1 cellular context compared by ENCODE assay signal in the genomic region with DNA sequence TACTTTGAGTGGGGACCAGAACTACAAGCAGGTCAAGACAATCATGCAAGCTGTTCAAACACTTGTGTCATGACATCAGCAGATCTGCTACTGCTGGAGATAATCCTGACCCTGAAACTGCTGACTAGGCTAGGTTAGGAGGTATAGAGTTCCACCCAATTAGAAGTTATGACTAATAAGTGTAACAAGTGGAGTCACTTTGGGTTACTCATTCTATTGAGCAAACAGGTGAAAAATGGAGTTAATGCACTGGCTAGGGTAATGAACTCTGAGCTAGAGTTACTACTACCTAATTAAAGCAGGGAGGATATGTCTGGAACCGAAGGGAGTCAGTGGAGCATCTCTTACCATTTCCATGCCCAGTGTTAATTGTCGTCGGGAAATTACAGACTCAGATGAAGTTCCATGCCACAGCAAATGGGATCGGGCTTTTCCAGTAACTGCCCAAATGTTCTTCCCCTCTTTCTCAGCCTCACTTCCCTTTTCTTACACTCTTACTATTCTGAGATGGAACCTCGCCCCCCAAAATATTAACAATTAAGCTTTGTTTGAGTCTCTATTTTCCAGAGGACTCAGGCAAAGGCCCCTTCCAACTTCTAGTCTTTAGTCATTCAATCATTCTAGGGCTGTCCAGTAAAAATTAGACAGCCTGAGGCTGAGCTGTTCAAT.
A peak's percentile ranks its signal among the peaks of the same experiment; 100 is the strongest.
TF ChIP-seq lines count a peak whose summit lies in the region.

No MANE protein-coding gene starts in this region.

TF ChIP-seq in HepG2, 621 proteins besides CTCF, POLR2A, EP300 and RAD21 (continued from another document):
- TF ChIP-seq, protein P1, sequence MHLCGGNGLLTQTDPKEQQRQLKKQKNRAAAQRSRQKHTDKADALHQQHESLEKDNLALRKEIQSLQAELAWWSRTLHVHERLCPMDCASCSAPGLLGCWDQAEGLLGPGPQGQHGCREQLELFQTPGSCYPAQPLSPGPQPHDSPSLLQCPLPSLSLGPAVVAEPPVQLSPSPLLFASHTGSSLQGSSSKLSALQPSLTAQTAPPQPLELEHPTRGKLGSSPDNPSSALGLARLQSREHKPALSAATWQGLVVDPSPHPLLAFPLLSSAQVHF (CRISPR knock-in tag; IDR thresholded peaks at IDR 0.05), result no peak
- TF ChIP-seq TFAP4 (IDR thresholded peaks at IDR 0.05; ENCODE audit: borderline replicate concordance, low read depth), result peak; percentile 22; the same call in 1 of the 2 replicates
- no peak for TF ChIP-seq TSC22D2 (CRISPR knock-in tag; IDR thresholded peaks at IDR 0.05; ENCODE audit: borderline replicate concordance)
- TF ChIP-seq FOSL2 (CRISPR knock-in tag; IDR thresholded peaks at IDR 0.05), result peak; percentile 73
- peak; percentile 69; the same call in 1 of the 2 replicates for TF ChIP-seq MAFG (CRISPR knock-in tag; IDR thresholded peaks at IDR 0.05)
- TF ChIP-seq, protein P2, sequence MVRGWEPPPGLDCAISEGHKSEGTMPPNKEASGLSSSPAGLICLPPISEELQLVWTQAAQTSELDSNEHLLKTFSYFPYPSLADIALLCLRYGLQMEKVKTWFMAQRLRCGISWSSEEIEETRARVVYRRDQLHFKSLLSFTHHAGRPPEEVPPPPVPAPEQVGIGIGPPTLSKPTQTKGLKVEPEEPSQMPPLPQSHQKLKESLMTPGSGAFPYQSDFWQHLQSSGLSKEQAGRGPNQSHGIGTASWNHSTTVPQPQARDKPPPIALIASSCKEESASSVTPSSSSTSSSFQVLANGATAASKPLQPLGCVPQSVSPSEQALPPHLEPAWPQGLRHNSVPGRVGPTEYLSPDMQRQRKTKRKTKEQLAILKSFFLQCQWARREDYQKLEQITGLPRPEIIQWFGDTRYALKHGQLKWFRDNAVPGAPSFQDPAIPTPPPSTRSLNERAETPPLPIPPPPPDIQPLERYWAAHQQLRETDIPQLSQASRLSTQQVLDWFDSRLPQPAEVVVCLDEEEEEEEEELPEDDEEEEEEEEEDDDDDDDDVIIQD (CRISPR knock-in tag; IDR thresholded peaks at IDR 0.05; ENCODE audit: low read depth), result peak; percentile 50; the same call in 1 of the 2 replicates
- TF ChIP-seq, protein P3, sequence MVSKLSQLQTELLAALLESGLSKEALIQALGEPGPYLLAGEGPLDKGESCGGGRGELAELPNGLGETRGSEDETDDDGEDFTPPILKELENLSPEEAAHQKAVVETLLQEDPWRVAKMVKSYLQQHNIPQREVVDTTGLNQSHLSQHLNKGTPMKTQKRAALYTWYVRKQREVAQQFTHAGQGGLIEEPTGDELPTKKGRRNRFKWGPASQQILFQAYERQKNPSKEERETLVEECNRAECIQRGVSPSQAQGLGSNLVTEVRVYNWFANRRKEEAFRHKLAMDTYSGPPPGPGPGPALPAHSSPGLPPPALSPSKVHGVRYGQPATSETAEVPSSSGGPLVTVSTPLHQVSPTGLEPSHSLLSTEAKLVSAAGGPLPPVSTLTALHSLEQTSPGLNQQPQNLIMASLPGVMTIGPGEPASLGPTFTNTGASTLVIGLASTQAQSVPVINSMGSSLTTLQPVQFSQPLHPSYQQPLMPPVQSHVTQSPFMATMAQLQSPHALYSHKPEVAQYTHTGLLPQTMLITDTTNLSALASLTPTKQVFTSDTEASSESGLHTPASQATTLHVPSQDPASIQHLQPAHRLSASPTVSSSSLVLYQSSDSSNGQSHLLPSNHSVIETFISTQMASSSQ (IDR thresholded peaks at IDR 0.05; ENCODE audit: low read depth), result no peak
- TF ChIP-seq, protein P3 (CRISPR knock-in tag; IDR thresholded peaks at IDR 0.05; ENCODE audit: borderline replicate concordance), result no peak
- no peak for TF ChIP-seq ZNF296 (CRISPR knock-in tag; conservative IDR thresholded peaks at IDR 0.05)
- no peak for TF ChIP-seq YEATS4 (CRISPR knock-in tag; IDR thresholded peaks at IDR 0.05; ENCODE audit: borderline replicate concordance)
- no peak for TF ChIP-seq ZNF562 (CRISPR knock-in tag; IDR thresholded peaks at IDR 0.05; ENCODE audit: borderline replicate concordance)
- TF ChIP-seq SAP130 (CRISPR knock-in tag; IDR thresholded peaks at IDR 0.05; ENCODE audit: low read depth), result peak; percentile 49
- TF ChIP-seq ZNF44 (CRISPR knock-in tag; IDR thresholded peaks at IDR 0.05), result no peak
- TF ChIP-seq ZNF557 (CRISPR knock-in tag; IDR thresholded peaks at IDR 0.05), result no peak
- no peak for TF ChIP-seq PRDM10 (CRISPR knock-in tag; IDR thresholded peaks at IDR 0.05; ENCODE audit: low read depth)
- no peak for TF ChIP-seq CENPX (CRISPR knock-in tag; IDR thresholded peaks at IDR 0.05)
- peak in 1 of 2 experiments; percentile 54; a peak in 1 of 4 replicates for TF ChIP-seq NR2F1 (CRISPR knock-in tag; IDR thresholded peaks at IDR 0.05)
- no peak for TF ChIP-seq CEBPG (CRISPR knock-in tag; IDR thresholded peaks at IDR 0.05)
- TF ChIP-seq FOXC1 (CRISPR knock-in tag; IDR thresholded peaks at IDR 0.05; ENCODE audit: borderline replicate concordance), result no peak
- no peak for TF ChIP-seq NFIB (CRISPR knock-in tag; IDR thresholded peaks at IDR 0.05; ENCODE audit: borderline replicate concordance)
- no peak for TF ChIP-seq PCBP2 (optimal IDR thresholded peaks at IDR 0.05; ENCODE audit: low read depth, low read length, poor library complexity, severe bottlenecking)
- peak; percentile 57 for TF ChIP-seq CREB1 (IDR thresholded peaks at IDR 0.05)
- TF ChIP-seq CREB1 (CRISPR knock-in tag; IDR thresholded peaks at IDR 0.05), result no peak
- no peak for TF ChIP-seq TGIF2 (CRISPR knock-in tag; IDR thresholded peaks at IDR 0.05)
- TF ChIP-seq ARID5B (CRISPR knock-in tag; IDR thresholded peaks at IDR 0.05), result 0 out of 2 replicates have a peak, but pooled peaks have one; percentile 20
- TF ChIP-seq MAFK (conservative IDR thresholded peaks at IDR 0.05 in 1 of 2, IDR thresholded peaks at IDR 0.05 in 1 of 2; ENCODE audit: low read length in 2 of 2), result peak; percentile 100
- TF ChIP-seq NR2F6 (IDR thresholded peaks at IDR 0.05), result peak; percentile 32; the same call in 1 of the 2 replicates
- no peak for TF ChIP-seq NR2F6 (CRISPR knock-in tag; IDR thresholded peaks at IDR 0.05)
- no peak for TF ChIP-seq ZNF605 (CRISPR knock-in tag; IDR thresholded peaks at IDR 0.05)
- TF ChIP-seq RELA (CRISPR knock-in tag; IDR thresholded peaks at IDR 0.05), result no peak
- TF ChIP-seq WIZ (CRISPR knock-in tag; IDR thresholded peaks at IDR 0.05), result no peak
- peak; percentile 100 for TF ChIP-seq MAFF (IDR thresholded peaks at IDR 0.05; ENCODE audit: low read depth, low read length)
- no peak for TF ChIP-seq NFE2L1 (CRISPR knock-in tag; IDR thresholded peaks at IDR 0.05; ENCODE audit: borderline replicate concordance)
- TF ChIP-seq NR2C2 (CRISPR knock-in tag; IDR thresholded peaks at IDR 0.05; ENCODE audit: borderline replicate concordance), result peak; percentile 34; the same call in 1 of the 2 replicates
- TF ChIP-seq, protein P4, sequence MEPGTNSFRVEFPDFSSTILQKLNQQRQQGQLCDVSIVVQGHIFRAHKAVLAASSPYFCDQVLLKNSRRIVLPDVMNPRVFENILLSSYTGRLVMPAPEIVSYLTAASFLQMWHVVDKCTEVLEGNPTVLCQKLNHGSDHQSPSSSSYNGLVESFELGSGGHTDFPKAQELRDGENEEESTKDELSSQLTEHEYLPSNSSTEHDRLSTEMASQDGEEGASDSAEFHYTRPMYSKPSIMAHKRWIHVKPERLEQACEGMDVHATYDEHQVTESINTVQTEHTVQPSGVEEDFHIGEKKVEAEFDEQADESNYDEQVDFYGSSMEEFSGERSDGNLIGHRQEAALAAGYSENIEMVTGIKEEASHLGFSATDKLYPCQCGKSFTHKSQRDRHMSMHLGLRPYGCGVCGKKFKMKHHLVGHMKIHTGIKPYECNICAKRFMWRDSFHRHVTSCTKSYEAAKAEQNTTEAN (CRISPR knock-in tag; conservative IDR thresholded peaks at IDR 0.05), result no peak
